11 cellular contexts compared by ENCODE assay signal in the genomic region with DNA sequence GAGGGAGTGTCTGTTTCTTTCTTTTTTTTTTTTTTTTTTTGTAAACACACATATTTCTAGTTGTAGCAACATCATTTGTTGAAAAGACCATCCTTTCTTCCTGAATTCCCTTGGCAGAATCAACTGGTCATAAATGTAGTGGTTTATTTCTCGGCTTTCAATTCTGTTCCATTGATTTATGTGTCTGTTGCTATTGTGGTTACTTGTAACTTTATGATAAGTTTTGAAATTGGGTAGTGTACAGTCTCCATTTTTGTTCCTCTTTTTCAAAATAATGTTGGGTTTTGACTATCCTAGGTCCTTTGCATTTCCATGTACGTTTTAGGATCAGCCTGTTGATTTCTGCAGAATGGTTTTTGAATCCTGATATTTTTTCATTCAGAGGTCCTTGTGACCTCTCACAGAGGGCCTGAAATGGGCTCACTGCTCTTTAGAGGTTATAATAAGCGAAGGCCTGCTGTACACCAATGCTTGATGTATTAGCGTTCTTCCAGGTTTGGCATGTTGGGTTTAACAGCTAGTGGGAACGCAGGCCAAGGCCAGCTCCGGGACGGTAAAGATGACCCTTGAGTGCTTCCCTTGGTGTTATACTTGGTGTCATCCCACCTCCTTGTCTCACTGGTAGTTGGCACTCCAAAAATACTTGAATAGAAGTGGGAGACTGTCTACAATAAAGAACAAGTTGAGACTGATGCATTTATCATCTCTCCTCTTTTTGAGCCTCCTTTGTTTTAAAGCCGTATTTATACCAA. TPM values are rescaled to one million over a fixed set of nuclear protein-coding genes. Genes with fewer than 3 reads are reported as not detected.
DNase-seq lines count a peak whose midpoint lies in the region; ATAC-seq, FAIRE-seq and TF ChIP-seq lines count a peak whose summit lies in the region.
"Had no signal": no experiment of that assay in that cellular context is flagged by ENCODE, and none has a peak within 500 bp of the region (broad histone marks: within the 10 kb centered on the region; RNA-seq: fewer than 3 reads in every experiment).

No MANE protein-coding gene starts in this region.

- peak; percentile 22 for ATAC-seq in GM19023 (IDR thresholded peaks at IDR 0.05; ENCODE audit: unreplicated experiment)
- ATAC-seq in HG03565 (IDR thresholded peaks at IDR 0.05; ENCODE audit: unreplicated experiment) = peak; percentile 13
- peak; percentile 64 for ATAC-seq in GM12878
- ATAC-seq in HG02571 (IDR thresholded peaks at IDR 0.05; ENCODE audit: unreplicated experiment) = no peak
- ATAC-seq in T-cell (replicated peaks in 1 of 4) = no peak
- ATAC-seq: stimulated activated naive CD8-positive, alpha-beta T cell treated with anti-CD3 and anti-CD28 coated beads, Interleukin-15, amount 100 ng/mL, for 72 hours had no signal

- peaks cover 27% of the 10 kb centered on the region for H3K4me1 ChIP-seq in GM12878 (ENCODE audit: control insufficient read depth, insufficient read depth, low read length)
- H3K4me1 ChIP-seq in sigmoid colon = peaks cover 0 to 60% (median 51%) of the 10 kb centered on the region in 4 donors
- H3K4me1 ChIP-seq in BE2C = peaks cover 8% of the 10 kb centered on the region

- H3K9me3 Mint-ChIP-seq in osteocyte (ENCODE audit: unreplicated experiment) (peaks cover 4% of the 10 kb centered on the region), T-cell (peaks cover 0 to 4% (median 0%) of the 10 kb centered on the region in 3 donors)

- H3K79me2 ChIP-seq in GM12878 (ENCODE audit: control insufficient read depth, insufficient read depth, low read length) = peaks cover 2% of the 10 kb centered on the region

- TF ChIP-seq RAD21 in GM12878 (IDR thresholded peaks at IDR 0.05; ENCODE audit: insufficient read depth, low read depth, low read length) = no peak

- H3K27ac Mint-ChIP-seq in osteocyte (ENCODE audit: unreplicated experiment) (no peak overlapping the region), T-cell (no peak overlapping the region)
- H3K27ac Mint-ChIP-seq: stimulated activated naive CD8-positive, alpha-beta T cell treated with anti-CD3 and anti-CD28 coated beads, Interleukin-15, amount 100 ng/mL, for 72 hours had no signal

- no peaks in the 10 kb centered on the region for H3K36me3 ChIP-seq in GM12878 (ENCODE audit: control insufficient read depth in 2 of 2, insufficient read depth in 2 of 2, low read length in 1 of 2)
- no peaks in the 10 kb centered on the region for H3K36me3 ChIP-seq in sigmoid colon
- no peaks in the 10 kb centered on the region for H3K36me3 ChIP-seq in BE2C
- H3K36me3 ChIP-seq: brain microvascular endothelial cell had no signal

- peaks cover 19% of the 10 kb centered on the region for H3K4me1 Mint-ChIP-seq in osteocyte (ENCODE audit: unreplicated experiment)
- peaks cover 14 to 32% (median 17%) of the 10 kb centered on the region in 3 donors for H3K4me1 Mint-ChIP-seq in T-cell

- H3K27me3 ChIP-seq in GM12878 (replicated peaks in 1 of 2; ENCODE audit: control insufficient read depth in 2 of 2, insufficient read depth in 2 of 2, low read length in 1 of 2) (no peaks in the 10 kb centered on the region), sigmoid colon (no peaks in the 10 kb centered on the region), BE2C (no peaks in the 10 kb centered on the region)
- H3K27me3 ChIP-seq: brain microvascular endothelial cell had no signal

- SMC1A ChIA-PET in GM12878 (lab: Charles Lee; ENCODE audit: uncharacterized antibody, unreplicated experiment) = interaction anchor here (0.6 to 2.4 kb wide), 18 partner anchors 9 to 342 kb away, joined by 3 to 13 read pairs (median 6); partner anchors contain the start of gene ZNRF1

- no peaks in the 10 kb centered on the region for H3K27me3 Mint-ChIP-seq in osteocyte (ENCODE audit: unreplicated experiment)
- no peaks in the 10 kb centered on the region for H3K27me3 Mint-ChIP-seq in T-cell
- H3K27me3 Mint-ChIP-seq: stimulated activated naive CD8-positive, alpha-beta T cell treated with anti-CD3 and anti-CD28 coated beads, Interleukin-15, amount 100 ng/mL, for 72 hours had no signal

- in situ Hi-C loops in GM12878 (cut with MboI) = loop anchor here (10.0 kb wide), 1 partner anchor 62 kb away; no protein-coding TSS in a partner anchor

- H3K4me3 Mint-ChIP-seq in osteocyte (ENCODE audit: unreplicated experiment) (no peak overlapping the region), T-cell (no peak overlapping the region)
- H3K4me3 Mint-ChIP-seq: stimulated activated naive CD8-positive, alpha-beta T cell treated with anti-CD3 and anti-CD28 coated beads, Interleukin-15, amount 100 ng/mL, for 72 hours had no signal

- CTCF ChIA-PET in GM12878 (lab: Yijun Ruan, JAX) = interaction anchor here (0.6 to 1.4 kb wide), 13 partner anchors 12 to 180 kb away, joined by 3 to 5 read pairs (median 3); partner anchors contain the start of gene ZNRF1
- CTCF ChIA-PET in T-cell (lab: Charles Lee) = no interaction called here

- H3K4me2 ChIP-seq in GM12878 (ENCODE audit: control insufficient read depth, insufficient read depth) = peak overlapping the region; percentile 60

- H4K20me1 ChIP-seq in GM12878 (ENCODE audit: control insufficient read depth, insufficient read depth) = no peaks in the 10 kb centered on the region

- H3K4me3 ChIP-seq in GM12878 (no peak overlapping the region; the same call in 1 of the 2 replicates), sigmoid colon (no peak overlapping the region), BE2C (ENCODE audit: low read depth, low read length) (no peak overlapping the region)

- no peak overlapping the region for H2AFZ ChIP-seq in GM12878 (ENCODE audit: control insufficient read depth, low read depth, low read length)

- TF ChIP-seq EP300 in GM12878 (IDR thresholded peaks at IDR 0.05; ENCODE audit: borderline replicate concordance in 1 of 2, control insufficient read depth in 1 of 2, low read depth in 2 of 2, low read length in 2 of 2) (no peak), sigmoid colon (IDR thresholded peaks at IDR 0.05) (no peak)

- no peak overlapping the region for H3K9ac ChIP-seq in GM12878 (ENCODE audit: control insufficient read depth, insufficient read depth, low read length)

- TF ChIP-seq CTCF in GM12878 (IDR thresholded peaks at IDR 0.05 in 2 of 3, conservative IDR thresholded peaks at IDR 0.05 in 1 of 3; ENCODE audit: control insufficient read depth in 2 of 3, extremely low read depth in 1 of 3, insufficient read depth in 1 of 3, low read depth in 3 of 3, low read length in 3 of 3) = no peak
- no peak for TF ChIP-seq CTCF in sigmoid colon (IDR thresholded peaks at IDR 0.05)
- TF ChIP-seq CTCF in BE2C (IDR thresholded peaks at IDR 0.05; ENCODE audit: low read depth, low read length) = no peak
- TF ChIP-seq CTCF in osteocyte (IDR thresholded peaks at IDR 0.05) = no peak

- peaks cover 3% of the 10 kb centered on the region for H3K36me3 Mint-ChIP-seq in osteocyte (ENCODE audit: unreplicated experiment)
- peaks cover 6% of the 10 kb centered on the region for H3K36me3 Mint-ChIP-seq in T-cell

- no TSS peak for BruUV-seq in GM12878 (replicated peaks; lab: Mats Ljungman, UMichigan)

- TF ChIP-seq POLR2A in GM12878 (IDR thresholded peaks at IDR 0.05; ENCODE audit: low read depth, low read length) (no peak), sigmoid colon (IDR thresholded peaks at IDR 0.05) (no peak)

- RAD21 ChIA-PET in GM12878 (lab: Charles Lee; ENCODE audit: unreplicated experiment) = interaction anchor here (0.6 to 1.2 kb wide), 5 partner anchors 23 to 58 kb away, joined by 3 to 5 read pairs (median 5); partner anchors contain the start of gene WDR59

- POLR2A ChIA-PET in GM12878 (lab: Charles Lee) = interaction anchor here (0.9 to 2.0 kb wide), 6 partner anchors 12 to 25 kb away, joined by 3 to 5 read pairs (median 4); no protein-coding TSS in a partner anchor
- POLR2A ChIA-PET in T-cell (lab: Charles Lee) = interaction anchor here in 1 of 2 donors (0.7 kb wide), 1 partner anchor 14 kb away, joined by 9 read pairs; no protein-coding TSS in a partner anchor

- H3K9me3 ChIP-seq in GM12878 (replicated peaks; ENCODE audit: control insufficient read depth, insufficient read depth, low read length) (peaks cover 7% of the 10 kb centered on the region), sigmoid colon (peaks cover 0 to 5% (median 0%) of the 10 kb centered on the region in 4 donors), BE2C (no peaks in the 10 kb centered on the region)

- H3K27ac ChIP-seq in GM12878 (ENCODE audit: control insufficient read depth, insufficient read depth) (0 out of 2 replicates have a peak overlapping the region, but pooled peaks have one; percentile 5), sigmoid colon (peak overlapping the region; percentile 64 to 78 (median 70))
- H3K27ac ChIP-seq: brain microvascular endothelial cell had no signal

- DNase-seq in GM12878 (ENCODE audit: low read depth, low spot score) = no peak
- DNase-seq in sigmoid colon = no peak
- DNase-seq in BE2C = no peak
- DNase-seq in osteocyte (ENCODE audit: extremely low spot score, unreplicated experiment) = no peak
- DNase-seq in T-cell = no peak
- DNase-seq: brain microvascular endothelial cell; NCI-H187; stimulated activated naive CD8-positive, alpha-beta T cell treated with anti-CD3 and anti-CD28 coated beads, Interleukin-15, amount 100 ng/mL, for 72 hours had no signal

- intact Hi-C loops in GM12878 (cut with micrococcal nuclease; ENCODE audit: unreplicated experiment) = no loop called here
- intact Hi-C loops in sigmoid colon (cut with DNase I) = loop anchor here (10.0 kb wide), 1 partner anchor 62 kb away; no protein-coding TSS in a partner anchor

- 47% methylated on average over 8 of the region's 8 CpGs for WGBS in GM12878 (ENCODE audit: insufficient coverage, insufficient replicate concordance, low lambda C conversion rate, missing lambda C conversion rate)
- 59 to 89% methylated on average over 8 of the region's 8 CpGs for WGBS in sigmoid colon, 2 donors

- FAIRE-seq in GM12878 (lab: Jason Lieb, UNC) = no peak

RNA-seq across cellular contexts. Expression of gene ZNRF1, which starts 43.8 kb away (rescaled TPM):
- total RNA-seq in GM12878 (2013; cell fraction: nucleolus; rRNA removed) = 35.1 and 37.4 TPM in 2 replicates
- total RNA-seq in GM12878 (2014; rRNA removed) (15.6 and 16.3 TPM in 2 replicates), GM12878 (2014; rRNA removed; fragmentation: Illumina TruSeq; extraction: Trizol) (6.1 and 7.1 TPM in 2 replicates), GM12878 (2021) (24.2 and 25.9 TPM in 2 replicates), sigmoid colon (10 to 100 TPM; 16.9 to 33.0 (median 22.3) TPM), osteocyte (30.9 and 32.1 TPM in 2 replicates), T-cell (1 to 10 TPM; 5.5 to 7.8 (median 7.5) TPM)
- polyA plus RNA-seq in GM12878 (2011; ENCODE audit: low read depth) = 3.4 TPM
- polyA plus RNA-seq in GM12878 (2011; rRNA removed) (12.1 and 19.7 TPM in 2 replicates), GM12878 (2014; fragmentation: Illumina TruSeq; extraction: Trizol) (7.8 and 14.4 TPM in 2 replicates), GM12878 (2014; fragmentation: Nextera tagmentation; extraction: Ambion mirVana) (10 to 100 TPM; 12.0 to 14.2 TPM), GM12878 (2014; rRNA removed) (23.0 and 26.4 TPM in 2 replicates), GM12878 (2016; fragmentation: Nextera tagmentation; extraction: Ambion mirVana) (1 to 10 TPM; 5.8 to 6.7 TPM), sigmoid colon (10 to 100 TPM; 10.6 to 12.2 (median 11.4) TPM)
- 11.1 and 19.5 TPM in 2 replicates for polyA plus RNA-seq in GM12878 (2011; cell fraction: cytosol; rRNA removed)
- polyA plus RNA-seq in GM12878 (2011; cell fraction: nucleus; rRNA removed) = 17.6 and 19.0 TPM in 2 replicates
- 11.1 and 12.1 TPM in 2 replicates for polyA plus RNA-seq in GM12878 (2012)
- 15.7 and 16.9 TPM in 2 replicates for polyA minus RNA-seq in GM12878 (2011; rRNA and poly(A)+ RNA removed)
- 9.1 and 12.5 TPM in 2 replicates for polyA minus RNA-seq in GM12878 (2011; cell fraction: cytosol; rRNA and poly(A)+ RNA removed)
- polyA minus RNA-seq in GM12878 (2011; cell fraction: nucleus; rRNA and poly(A)+ RNA removed) = 8.5 and 16.7 TPM in 2 replicates
- polyA plus RNA-seq in BE2C (2012; ENCODE audit: insufficient read depth, insufficient read length, low read depth) = 30.9 TPM

RNA-seq across cellular contexts. Expression of gene WDR59, which starts 57.7 kb away (rescaled TPM):
- 135 and 136 TPM in 2 replicates for total RNA-seq in GM12878 (2013; cell fraction: nucleolus; rRNA removed)
- total RNA-seq in GM12878 (2014; rRNA removed) = 23.7 and 24.3 TPM in 2 replicates
- 17.2 and 19.0 TPM in 2 replicates for total RNA-seq in GM12878 (2014; rRNA removed; fragmentation: Illumina TruSeq; extraction: Trizol)
- 54.9 and 62.0 TPM in 2 replicates for total RNA-seq in GM12878 (2021)
- polyA plus RNA-seq in GM12878 (2011; ENCODE audit: low read depth) = 19.6 TPM
- polyA plus RNA-seq in GM12878 (2011; rRNA removed) = 64.5 and 78.4 TPM in 2 replicates
- polyA plus RNA-seq in GM12878 (2011; cell fraction: cytosol; rRNA removed) = 55.0 and 58.9 TPM in 2 replicates
- 158 and 164 TPM in 2 replicates for polyA plus RNA-seq in GM12878 (2011; cell fraction: nucleus; rRNA removed)
- 46.0 and 48.8 TPM in 2 replicates for polyA plus RNA-seq in GM12878 (2012)
- 31.1 and 32.7 TPM in 2 replicates for polyA plus RNA-seq in GM12878 (2014; fragmentation: Illumina TruSeq; extraction: Trizol)
- 10 to 100 TPM in 1 of 2 experiments, 1 to 10 TPM in 1; 9.7 to 11.5 TPM for polyA plus RNA-seq in GM12878 (2014; fragmentation: Nextera tagmentation; extraction: Ambion mirVana)
- polyA plus RNA-seq in GM12878 (2014; rRNA removed) = 35.1 and 37.7 TPM in 2 replicates
- polyA plus RNA-seq in GM12878 (2016; fragmentation: Nextera tagmentation; extraction: Ambion mirVana) = 10 to 100 TPM; 19.9 to 25.3 TPM
- polyA minus RNA-seq in GM12878 (2011; rRNA and poly(A)+ RNA removed) = 79.4 and 90.2 TPM in 2 replicates
- 27.7 and 34.0 TPM in 2 replicates for polyA minus RNA-seq in GM12878 (2011; cell fraction: cytosol; rRNA and poly(A)+ RNA removed)
- polyA minus RNA-seq in GM12878 (2011; cell fraction: nucleus; rRNA and poly(A)+ RNA removed) = 29.5 and 51.9 TPM in 2 replicates
- total RNA-seq in sigmoid colon = 10 to 100 TPM; 15.1 to 40.7 (median 24.6) TPM
- polyA plus RNA-seq in sigmoid colon = 10 to 100 TPM in 2 of 3 donors, 1 to 10 TPM in 1; 6.2 to 20.3 (median 13.8) TPM
- polyA plus RNA-seq in BE2C (2012; ENCODE audit: insufficient read depth, insufficient read length, low read depth) = 43.5 TPM
- 58.8 and 63.3 TPM in 2 replicates for total RNA-seq in osteocyte
- 100 to 1,000 TPM in 4 of 5 donors, 10 to 100 TPM in 1; 97.7 to 120 (median 108) TPM for total RNA-seq in T-cell

Comparison
In these comparisons a context has a peak if more than half of its experiments do, and no peak if none do; other contexts are left out.
1. ATAC-seq: peak in GM19023 (single experiment), HG03565 (single experiment) and GM12878 (single experiment); none in HG02571 (single experiment) and T-cell (0 of 4).